Comparison of ENCODE assay signal across 1 cellular context in the genomic region with DNA sequence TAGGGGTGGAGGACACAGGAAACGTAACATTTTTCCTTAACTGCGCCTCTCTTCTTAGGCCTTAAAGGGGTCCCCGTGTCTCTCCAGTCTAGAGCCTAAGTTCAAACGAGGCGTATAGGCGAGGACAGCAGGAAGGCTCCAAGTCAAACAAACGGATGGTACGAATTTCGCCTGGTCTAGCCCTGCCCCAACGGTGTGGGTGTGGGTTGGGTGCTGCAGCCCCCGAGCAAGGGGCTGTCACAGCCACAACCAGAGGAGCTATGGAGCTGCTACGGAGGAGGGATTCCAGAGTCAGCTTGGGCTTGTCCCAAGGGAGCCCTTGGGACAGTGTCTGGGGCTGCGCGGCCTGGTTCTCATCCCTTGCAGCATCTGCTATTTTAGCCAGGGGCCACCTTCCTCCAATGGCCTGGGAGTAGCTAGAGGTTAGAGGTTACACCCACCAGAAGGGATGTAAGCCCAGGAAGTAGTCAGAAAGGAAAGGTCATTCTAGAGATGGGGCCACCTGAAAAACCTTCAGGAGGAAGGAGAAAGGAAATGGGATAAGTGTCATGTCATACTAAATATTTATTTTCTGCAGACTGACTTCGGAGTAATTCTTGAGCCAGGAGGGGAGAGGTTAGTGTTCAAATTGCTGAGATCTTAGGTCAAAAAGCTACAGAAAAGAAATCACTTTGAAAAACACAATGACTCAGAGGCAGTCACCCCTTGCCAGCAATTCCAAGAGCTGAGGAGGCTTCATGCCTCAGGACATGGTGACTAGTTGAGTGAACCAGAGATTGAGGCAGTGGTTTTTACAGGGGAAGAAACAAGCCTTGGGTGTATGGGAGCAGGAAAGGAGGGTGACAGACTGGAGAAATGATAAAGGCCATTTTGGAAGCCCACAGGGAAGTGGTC.
TF ChIP-seq lines count a peak whose summit lies in the region.

No MANE protein-coding gene starts in this region.

TF ChIP-seq in GM12878, 131 proteins besides CTCF, POLR2A, EP300 and RAD21:
- TF ChIP-seq STAT3 (IDR thresholded peaks at IDR 0.05; ENCODE audit: low read depth, low read length) (no peak), CBFB (IDR thresholded peaks at IDR 0.05; ENCODE audit: low read depth) (0 out of 2 replicates have a peak, but pooled peaks have one; percentile 5), YY1 (IDR thresholded peaks at IDR 0.05; ENCODE audit: low read depth, low read length) (0 out of 2 replicates have a peak, but pooled peaks have one; percentile 2), PAX5 (IDR thresholded peaks at IDR 0.05; ENCODE audit: borderline replicate concordance, low read depth, low read length) (no peak), EGR1 (IDR thresholded peaks at IDR 0.05; ENCODE audit: borderline replicate concordance in 1 of 2, low read depth in 2 of 2, low read length in 2 of 2) (no peak), NR2C1 (IDR thresholded peaks at IDR 0.05) (peak; percentile 31), LARP7 (IDR thresholded peaks at IDR 0.05) (peak; percentile 72; the same call in 1 of the 2 replicates), MXI1 (IDR thresholded peaks at IDR 0.05; ENCODE audit: low read depth, low read length) (0 out of 2 replicates have a peak, but pooled peaks have one; percentile 7), SMARCA5 (IDR thresholded peaks at IDR 0.05) (0 out of 2 replicates have a peak, but pooled peaks have one; percentile 65), SMAD1 (IDR thresholded peaks at IDR 0.05; ENCODE audit: low read depth, partially characterized antibody) (no peak), NBN (IDR thresholded peaks at IDR 0.05) (no peak)
- TF ChIP-seq, protein P1, sequence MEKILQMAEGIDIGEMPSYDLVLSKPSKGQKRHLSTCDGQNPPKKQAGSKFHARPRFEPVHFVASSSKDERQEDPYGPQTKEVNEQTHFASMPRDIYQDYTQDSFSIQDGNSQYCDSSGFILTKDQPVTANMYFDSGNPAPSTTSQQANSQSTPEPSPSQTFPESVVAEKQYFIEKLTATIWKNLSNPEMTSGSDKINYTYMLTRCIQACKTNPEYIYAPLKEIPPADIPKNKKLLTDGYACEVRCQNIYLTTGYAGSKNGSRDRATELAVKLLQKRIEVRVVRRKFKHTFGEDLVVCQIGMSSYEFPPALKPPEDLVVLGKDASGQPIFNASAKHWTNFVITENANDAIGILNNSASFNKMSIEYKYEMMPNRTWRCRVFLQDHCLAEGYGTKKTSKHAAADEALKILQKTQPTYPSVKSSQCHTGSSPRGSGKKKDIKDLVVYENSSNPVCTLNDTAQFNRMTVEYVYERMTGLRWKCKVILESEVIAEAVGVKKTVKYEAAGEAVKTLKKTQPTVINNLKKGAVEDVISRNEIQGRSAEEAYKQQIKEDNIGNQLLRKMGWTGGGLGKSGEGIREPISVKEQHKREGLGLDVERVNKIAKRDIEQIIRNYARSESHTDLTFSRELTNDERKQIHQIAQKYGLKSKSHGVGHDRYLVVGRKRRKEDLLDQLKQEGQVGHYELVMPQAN (conservative IDR thresholded peaks at IDR 0.05): peak; percentile 65; the same call in 1 of the 2 replicates
